18 cellular contexts compared by ENCODE assay signal in genomic region chr12:105993766-105994165, GRCh38.
DNase-seq lines count a peak whose midpoint lies in the region; ATAC-seq and TF ChIP-seq lines count a peak whose summit lies in the region.
"Had no signal": no experiment of that assay in that cellular context is flagged by ENCODE, and none has a peak within 500 bp of the region (broad histone marks: within the 10 kb centered on the region; RNA-seq: fewer than 3 reads in every experiment).

No MANE protein-coding gene starts in this region.

- H3K79me2 ChIP-seq in PC-3 (ENCODE audit: low read length): no peaks in the 10 kb centered on the region
- H3K79me2 ChIP-seq in osteoblast (ENCODE audit: insufficient read depth, low read length): no peaks in the 10 kb centered on the region

- no peak overlapping the region for H3K4me3 ChIP-seq in AG04450 (ENCODE audit: low read depth, low read length)
- no peak overlapping the region for H3K4me3 ChIP-seq in PC-3 (ENCODE audit: low read length)
- H3K4me3 ChIP-seq in fibroblast of villous mesenchyme (ENCODE audit: low read depth, low read length): no peak overlapping the region
- no peak overlapping the region for H3K4me3 ChIP-seq in osteoblast (ENCODE audit: insufficient read depth, low read length)

- no TSS peak for BruUV-seq in PC-3 (replicated peaks; lab: Mats Ljungman, UMichigan)

- no peak overlapping the region for H2AFZ ChIP-seq in PC-3 (ENCODE audit: low read length)
- H2AFZ ChIP-seq in osteoblast (ENCODE audit: low read length): no peak overlapping the region

- H3K4me1 ChIP-seq in PC-3 (ENCODE audit: insufficient read depth, low read length): no peaks in the 10 kb centered on the region
- H3K4me1 ChIP-seq in osteoblast (ENCODE audit: insufficient read depth, low read length): no peaks in the 10 kb centered on the region
- H3K4me1 ChIP-seq: Caco-2 had no signal

- H3K4me2 ChIP-seq in PC-3 (ENCODE audit: low read length): 0 out of 2 replicates have a peak overlapping the region, but pooled peaks have one; percentile 1
- H3K4me2 ChIP-seq in osteoblast (ENCODE audit: insufficient read depth, low read length): no peak overlapping the region

- no peak overlapping the region for H3K9ac ChIP-seq in PC-3 (ENCODE audit: low read length)

- CTCF ChIA-PET in AG04450 (lab: Charles Lee): no interaction called here
- CTCF ChIA-PET in PC-3 (lab: Charles Lee): no interaction called here

- POLR2A ChIA-PET in AG04450 (lab: Yijun Ruan, JAX) (interaction anchor here (1.1 to 2.2 kb wide), 3 partner anchors 10 to 133 kb away, joined by 3 to 10 read pairs (median 5); no protein-coding TSS in a partner anchor), PC-3 (lab: Charles Lee; ENCODE audit: unreplicated experiment) (no interaction called here)

- DNase-seq in AG04450 (ENCODE audit: low read depth, low spot score) (no peak), PC-3 (no peak), fibroblast of villous mesenchyme (ENCODE audit: low read depth) (peak; percentile 77), osteoblast (ENCODE audit: insufficient read length, low spot score, missing footprints) (no peak), EL (no peak), LoVo (ENCODE audit: low spot score) (no peak)
- DNase-seq in stimulated activated CD4-positive, alpha-beta T cell treated with anti-CD3 and anti-CD28 coated beads, Interleukin-4, amount 100 ng/mL, for 4 hours: no peak
- DNase-seq: Caco-2, GDM1, NCI-H1417, NCI-H1930, NCI-H2171 treated with DMSO at 0.1 percent for 48 hours, NCI-H774, SIG-M5 had no signal

- H3K27me3 ChIP-seq in AG04450 (ENCODE audit: control insufficient read depth, insufficient read depth, low read length): no peaks in the 10 kb centered on the region
- H3K27me3 ChIP-seq in PC-3 (ENCODE audit: low read length): peaks cover 28% of the 10 kb centered on the region
- H3K27me3 ChIP-seq in osteoblast (ENCODE audit: insufficient read depth, low read length): peaks cover 3% of the 10 kb centered on the region

- no peaks in the 10 kb centered on the region for H4K20me1 ChIP-seq in PC-3 (ENCODE audit: low read length)
- H4K20me1 ChIP-seq in osteoblast (ENCODE audit: insufficient read depth, low read length): no peaks in the 10 kb centered on the region

- ATAC-seq in PC-3 (no peak), HG03097 (IDR thresholded peaks at IDR 0.05; ENCODE audit: low FRiP score, unreplicated experiment) (no peak)
- ATAC-seq: HCT116, Panc1 had no signal

- TF ChIP-seq CTCF in AG04450 (IDR thresholded peaks at IDR 0.05; ENCODE audit: low read depth, low read length): no peak
- no peak for TF ChIP-seq CTCF in PC-3 (conservative IDR thresholded peaks at IDR 0.05; ENCODE audit: low read depth, low read length)
- no peak for TF ChIP-seq CTCF in fibroblast of villous mesenchyme (IDR thresholded peaks at IDR 0.05; ENCODE audit: insufficient read depth, low read depth, low read length)
- TF ChIP-seq CTCF in osteoblast (IDR thresholded peaks at IDR 0.05; ENCODE audit: extremely low read depth, low read depth, low read length): no peak

- no peaks in the 10 kb centered on the region for H3K36me3 ChIP-seq in PC-3 (ENCODE audit: low read depth, low read length)
- no peaks in the 10 kb centered on the region for H3K36me3 ChIP-seq in osteoblast (ENCODE audit: insufficient read depth, low read length)

- H3K9me3 ChIP-seq in AG04450 (ENCODE audit: control insufficient read depth, insufficient read depth, low read length) (peaks cover 4% of the 10 kb centered on the region; the same call in 1 of the 2 replicates), PC-3 (ENCODE audit: low read length) (no peaks in the 10 kb centered on the region), osteoblast (ENCODE audit: low read depth, low read length) (no peaks in the 10 kb centered on the region)

- no peaks in the 10 kb centered on the region for H3F3A ChIP-seq in PC-3 (ENCODE audit: low read length, unreplicated experiment)

- H3K27ac ChIP-seq in AG04450 (ENCODE audit: low read depth, low read length): peak overlapping the region; percentile 31
- no peak overlapping the region for H3K27ac ChIP-seq in PC-3 (ENCODE audit: low read length)
- peak overlapping the region; percentile 11 for H3K27ac ChIP-seq in osteoblast (ENCODE audit: low read depth, low read length)
- H3K27ac ChIP-seq: C4-2B had no signal

- no peaks in the 10 kb centered on the region for H3K9me2 ChIP-seq in PC-3 (replicated peaks; ENCODE audit: low read length)

- intact Hi-C loops in PC-3 (cut with micrococcal nuclease): no loop called here
